ENCODE assay signal across 1 cellular context in genomic region chr19:21587549-21587948, GRCh38.
TF ChIP-seq lines count a peak whose summit lies in the region.

No MANE protein-coding gene starts in this region.

TF ChIP-seq in GM23338, 12 proteins besides CTCF, POLR2A, EP300 and RAD21 (continued from another document):
- TF ChIP-seq ZNF462 (CRISPR knock-in tag; IDR thresholded peaks at IDR 0.05): no peak
- TF ChIP-seq JUNB (IDR thresholded peaks at IDR 0.05; ENCODE audit: unreplicated experiment): no peak
- TF ChIP-seq POLR2AphosphoS5 (IDR thresholded peaks at IDR 0.05; ENCODE audit: low read depth): no peak
- TF ChIP-seq STAT1 (IDR thresholded peaks at IDR 0.05; ENCODE audit: unreplicated experiment): no peak
- TF ChIP-seq REST (IDR thresholded peaks at IDR 0.05; ENCODE audit: unreplicated experiment): no peak
